In the genomic region with DNA sequence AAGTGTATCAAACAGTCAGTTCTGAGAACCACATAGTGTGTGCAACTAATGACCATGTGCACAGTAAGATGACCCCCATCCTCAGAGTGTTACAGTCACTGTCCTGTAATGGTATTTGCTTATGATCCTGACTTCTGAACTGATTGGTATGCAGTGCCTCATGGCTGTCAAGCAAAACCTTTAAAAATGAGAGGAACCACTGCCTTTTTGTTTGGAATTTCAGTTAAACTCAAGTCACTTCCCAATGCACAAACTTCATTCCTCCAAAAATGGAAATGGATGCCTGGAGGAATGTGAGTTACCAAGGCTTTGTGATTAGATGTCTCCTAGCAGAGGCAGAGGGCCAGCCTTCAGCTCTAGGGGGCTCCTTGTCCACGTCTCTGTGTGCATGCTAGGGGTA, we compare ENCODE assay signal across 12 cellular contexts. TPM values are rescaled to one million over a fixed set of nuclear protein-coding genes. Genes with fewer than 3 reads are reported as not detected.
A peak's percentile ranks its signal among the peaks of the same experiment; 100 is the strongest.
DNase-seq lines count a peak whose midpoint lies in the region; ATAC-seq and TF ChIP-seq lines count a peak whose summit lies in the region.
"Had no signal": no experiment of that assay in that cellular context is flagged by ENCODE, and none has a peak within 500 bp of the region (broad histone marks: within the 10 kb centered on the region; RNA-seq: fewer than 3 reads in every experiment).

No MANE protein-coding gene starts in this region.

- no peak overlapping the region for H3K4me3 ChIP-seq in GM23248
- no peak overlapping the region for H3K4me3 ChIP-seq in choroid plexus epithelial cell (ENCODE audit: low read depth, low read length)
- H3K4me3 ChIP-seq in right lobe of liver = no peak overlapping the region
- H3K4me3 ChIP-seq in subcutaneous abdominal adipose tissue (ENCODE audit: low read depth in 1 of 5, low read length in 5 of 5) = no peak overlapping the region
- H3K4me3 ChIP-seq: GM12878, lung had no signal

- peaks cover 34% of the 10 kb centered on the region for H3K4me1 ChIP-seq in GM23248 (ENCODE audit: insufficient read depth)
- H3K4me1 ChIP-seq in right lobe of liver = no peaks in the 10 kb centered on the region
- peaks cover 3 to 59% (median 57%) of the 10 kb centered on the region in 5 donors for H3K4me1 ChIP-seq in subcutaneous abdominal adipose tissue (ENCODE audit: control insufficient read depth in 5 of 5, insufficient read depth in 5 of 5, low read length in 5 of 5)

- peaks cover 100% of the 10 kb centered on the region for H3K79me2 ChIP-seq in GM23248 (ENCODE audit: insufficient read depth)

- H3K27ac ChIP-seq in GM23248 (no peak overlapping the region), right lobe of liver (no peak overlapping the region), subcutaneous abdominal adipose tissue (ENCODE audit: low read depth, low read length) (peak overlapping the region; percentile 17)
- H3K27ac ChIP-seq: neutrophil had no signal

- peak in 3 of 4 donors; percentile 14 to 37 (median 29) for ATAC-seq in right lobe of liver
- ATAC-seq: GM12878 had no signal

- H3K9ac ChIP-seq in GM23248 (no peak overlapping the region), subcutaneous abdominal adipose tissue (ENCODE audit: low read length in 5 of 5) (no peak overlapping the region)

- intact Hi-C loops in right lobe of liver (cut with DNase I) = no loop called here

- no peak overlapping the region for H3K4me2 ChIP-seq in GM23248 (ENCODE audit: unreplicated experiment)

- peaks cover 23% of the 10 kb centered on the region for H4K20me1 ChIP-seq in GM23248 (ENCODE audit: insufficient read depth)

- TF ChIP-seq CTCF in choroid plexus epithelial cell (conservative IDR thresholded peaks at IDR 0.05; ENCODE audit: low read depth, low read length) = peak; percentile 5
- no peak for TF ChIP-seq CTCF in right lobe of liver (IDR thresholded peaks at IDR 0.05)

- in situ Hi-C loops in GM23248 (cut with MboI) = no loop called here

- peaks cover 29% of the 10 kb centered on the region for H3K36me3 ChIP-seq in GM23248 (ENCODE audit: low read depth)
- peaks cover 0 to 6% (median 0%) of the 10 kb centered on the region in 4 donors for H3K36me3 ChIP-seq in right lobe of liver
- H3K36me3 ChIP-seq in subcutaneous abdominal adipose tissue (ENCODE audit: control insufficient read depth in 5 of 5, insufficient read depth in 5 of 5, low read length in 5 of 5) = peaks cover 0 to 24% (median 17%) of the 10 kb centered on the region in 5 donors
- H3K36me3 ChIP-seq: neutrophil had no signal

- H2AFZ ChIP-seq in GM23248 = no peak overlapping the region

- H3K9me3 ChIP-seq in GM23248 (ENCODE audit: low read depth) (no peaks in the 10 kb centered on the region), right lobe of liver (no peaks in the 10 kb centered on the region), subcutaneous abdominal adipose tissue (ENCODE audit: control insufficient read depth in 5 of 5, low read length in 5 of 5) (peaks cover 0 to 5% (median 3%) of the 10 kb centered on the region in 5 donors)
- H3K9me3 ChIP-seq: neutrophil had no signal

- WGBS in GM23248 (ENCODE audit: low coverage in 1 of 2, low lambda C conversion rate in 2 of 2, missing lambda C conversion rate in 2 of 2), 2 experiments = 79 to 83% methylated on average over 1 of the region's 1 CpG
- 38% methylated on average over 1 of the region's 1 CpG for WGBS in right lobe of liver (ENCODE audit: insufficient coverage, low coverage, low lambda C conversion rate, missing lambda C conversion rate)

- no peaks in the 10 kb centered on the region for H3K9me2 ChIP-seq in GM23248 (ENCODE audit: insufficient read depth)

- no peaks in the 10 kb centered on the region for H3K27me3 ChIP-seq in GM23248 (replicated peaks; ENCODE audit: insufficient read depth)
- H3K27me3 ChIP-seq in right lobe of liver = no peaks in the 10 kb centered on the region
- H3K27me3 ChIP-seq in subcutaneous abdominal adipose tissue (ENCODE audit: control insufficient read depth in 5 of 5, insufficient read depth in 4 of 5, low read length in 5 of 5) = no peaks in the 10 kb centered on the region
- H3K27me3 ChIP-seq: neutrophil had no signal

- H3F3A ChIP-seq in GM23248 (ENCODE audit: insufficient read depth) = peaks cover 8% of the 10 kb centered on the region; the same call in 1 of the 2 replicates

- no peak for TF ChIP-seq POLR2A in right lobe of liver (IDR thresholded peaks at IDR 0.05)

- DNase-seq in GM23248 (peak; percentile 48), choroid plexus epithelial cell (ENCODE audit: low read depth) (peak; percentile 52), right lobe of liver (no peak), DMS 273 (lab: John Stamatoyannopoulos, UW; ENCODE audit: unreplicated experiment) (no peak), SIG-M5 (lab: John Stamatoyannopoulos, UW) (no peak), NCI-H2196 (lab: John Stamatoyannopoulos, UW; ENCODE audit: unreplicated experiment) (no peak)
- no peak for DNase-seq in stimulated activated CD4-positive, alpha-beta T cell treated with anti-CD3 and anti-CD28 coated beads, Interleukin-4, amount 100 ng/mL, for 1 hour
- DNase-seq: activated CD4-positive, alpha-beta T cell treated with anti-CD3 and anti-CD28 coated beads, Interleukin-2, amount 50 U/mL, for 48 hours had no signal

RNA-seq across cellular contexts. Expression of a gene that starts 10.5 kb away (rescaled TPM):
- 108 and 123 TPM in 2 replicates for total RNA-seq in GM23248 (2014; rRNA removed; shearing (Covaris generic))
- 76.2 and 79.5 TPM in 2 replicates for polyA plus RNA-seq in GM23248 (2016; fragmentation: Nextera tagmentation; extraction: Ambion mirVana)
- 10 to 100 TPM in 3 of 6 experiments, 1 to 10 TPM in 3; 4.2 to 33.7 (median 17.2) TPM for total RNA-seq in right lobe of liver

Comparison
In these comparisons a context has a peak if more than half of its experiments do, and no peak if none do; other contexts are left out.
1. DNase-seq: peak in GM23248 (single experiment) and choroid plexus epithelial cell (single experiment); none in right lobe of liver (0 of 3), DMS 273 (single experiment), SIG-M5 (single experiment), NCI-H2196 (single experiment) and stimulated activated CD4-positive, alpha-beta T cell treated with anti-CD3 and anti-CD28 coated beads, Interleukin-4, amount 100 ng/mL, for 1 hour (single experiment).